ENCODE assay signal across 13 cellular contexts in the genomic region with DNA sequence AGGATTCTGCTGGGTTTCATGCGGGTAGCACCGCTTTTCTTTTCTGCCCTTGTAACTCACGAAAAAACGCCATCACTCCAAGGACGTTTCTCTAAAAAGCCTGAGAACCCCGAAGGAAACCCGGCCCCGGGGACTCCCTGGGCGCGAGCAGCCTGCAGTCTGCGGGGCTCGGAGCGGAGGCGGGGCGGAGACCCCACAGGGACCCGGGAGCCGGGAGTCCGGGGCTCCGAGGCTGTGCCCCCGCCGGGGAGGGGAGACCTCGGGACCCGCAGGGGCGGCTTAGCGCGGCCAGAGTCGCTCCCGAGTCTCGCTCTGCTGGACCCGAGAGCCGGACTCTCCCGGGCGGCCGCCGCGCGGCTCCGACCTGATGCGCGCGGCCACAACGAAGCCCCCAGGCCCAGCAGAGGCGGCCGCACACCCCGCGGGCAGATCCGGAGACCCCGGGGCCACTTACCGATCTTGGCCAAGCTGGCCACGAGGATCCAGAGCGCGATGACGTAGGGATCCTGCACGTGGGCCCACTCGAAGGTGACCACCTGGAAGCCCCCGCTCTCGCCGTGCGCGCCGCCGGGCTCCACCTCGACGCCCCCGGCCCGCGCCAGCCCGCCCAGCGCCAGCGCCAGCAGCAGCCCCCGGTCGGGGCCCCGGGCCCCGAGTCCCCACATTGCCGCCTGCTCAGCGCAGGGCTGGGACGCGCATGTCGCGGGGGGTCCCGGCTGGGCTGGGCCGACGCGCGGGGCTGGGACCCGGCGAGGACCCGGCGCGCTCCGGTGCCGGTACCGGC. TPM values are rescaled to one million over a fixed set of nuclear protein-coding genes. Genes with fewer than 3 reads are reported as not detected.
DNase-seq lines count a peak whose midpoint lies in the region; ATAC-seq and TF ChIP-seq lines count a peak whose summit lies in the region.
"Had no signal": no experiment of that assay in that cellular context is flagged by ENCODE, and none has a peak within 500 bp of the region (broad histone marks: within the 10 kb centered on the region; RNA-seq: fewer than 3 reads in every experiment).

No MANE protein-coding gene starts in this region.

- 0 to 2% methylated on average over 73 to 93 of the region's 93 CpGs for WGBS in heart right ventricle, 2 donors
- 2 to 4% methylated on average over 70 to 91 of the region's 93 CpGs for WGBS in mesodermal cell (ENCODE audit: insufficient coverage in 2 of 2), 2 experiments
- WGBS in upper lobe of left lung, 2 donors: 0 to 9% methylated on average over 6 to 27 of the region's 93 CpGs

- no peak overlapping the region for H3K27ac ChIP-seq in heart right ventricle
- H3K27ac ChIP-seq in right atrium auricular region: no peak overlapping the region
- H3K27ac ChIP-seq in mesodermal cell (ENCODE audit: low read depth, low read length, severe bottlenecking): no peak overlapping the region
- no peak overlapping the region for H3K27ac ChIP-seq in upper lobe of left lung
- H3K27ac ChIP-seq: gastroesophageal sphincter, right lobe of liver had no signal

- no peak for DNase-seq in heart right ventricle
- no peak for DNase-seq in right atrium auricular region (ENCODE audit: low spot score)
- DNase-seq in upper lobe of left lung: peak in 1 of 2 donors; percentile 84
- no peak for DNase-seq in activated effector memory CD4-positive, alpha-beta T cell treated with Interleukin-2 at 50 U/mL for 16 hours
- DNase-seq: activated CD4-positive, alpha-beta T cell treated with anti-CD3 and anti-CD28 coated beads, Interleukin-2, amount 10 ng/mL, durations not matched to agents 7 days and 5 days; cortex of kidney; GDM1; right lobe of liver had no signal

- no peak for TF ChIP-seq POLR2A in upper lobe of left lung (IDR thresholded peaks at IDR 0.05)

- no peaks in the 10 kb centered on the region for H3K36me3 ChIP-seq in heart right ventricle
- no peaks in the 10 kb centered on the region for H3K36me3 ChIP-seq in right atrium auricular region
- H3K36me3 ChIP-seq in mesodermal cell (ENCODE audit: control insufficient read depth, insufficient read depth, low read length): no peaks in the 10 kb centered on the region
- H3K36me3 ChIP-seq in upper lobe of left lung: no peaks in the 10 kb centered on the region
- H3K36me3 ChIP-seq: gastroesophageal sphincter, right lobe of liver had no signal

- peak overlapping the region in 8 of 10 donors; percentile 10 to 36 (median 24) for H3K4me3 ChIP-seq in heart right ventricle
- peak overlapping the region in 1 of 2 donors; percentile 40 for H3K4me3 ChIP-seq in right atrium auricular region
- peak overlapping the region; percentile 21 for H3K4me3 ChIP-seq in mesodermal cell (ENCODE audit: extremely low read depth, insufficient read depth, low read length, poor library complexity, severe bottlenecking)
- H3K4me3 ChIP-seq in upper lobe of left lung: peak overlapping the region in 3 of 4 donors; percentile 6 to 20 (median 11)
- H3K4me3 ChIP-seq: right lobe of liver had no signal

- H3K9me3 ChIP-seq in heart right ventricle (no peaks in the 10 kb centered on the region), right atrium auricular region (no peaks in the 10 kb centered on the region), mesodermal cell (ENCODE audit: control insufficient read depth, low read length) (no peaks in the 10 kb centered on the region), upper lobe of left lung (no peaks in the 10 kb centered on the region)
- H3K9me3 ChIP-seq: gastroesophageal sphincter, right lobe of liver had no signal

- peak overlapping the region in 1 of 5 experiments; percentile 31 for H3K27ac Mint-ChIP-seq in brain
- H3K27ac Mint-ChIP-seq: activated CD4-positive, alpha-beta T cell treated with anti-CD3 and anti-CD28 coated beads, Interleukin-2, amount 10 ng/mL, durations not matched to agents 7 days and 5 days had no signal

- H3K4me1 ChIP-seq in heart right ventricle: peaks cover 0 to 13% (median 8%) of the 10 kb centered on the region in 9 donors
- peaks cover 0 to 14% of the 10 kb centered on the region in 2 donors for H3K4me1 ChIP-seq in right atrium auricular region
- peaks cover 13% of the 10 kb centered on the region for H3K4me1 ChIP-seq in mesodermal cell (ENCODE audit: control insufficient read depth, insufficient read depth, low read length, poor library complexity, severe bottlenecking)
- H3K4me1 ChIP-seq in upper lobe of left lung: peaks cover 11 to 37% (median 17%) of the 10 kb centered on the region in 4 donors

- intact Hi-C loops in heart right ventricle (cut with DNase I): no loop called here

- H3K9me3 Mint-ChIP-seq in brain: peaks cover 0 to 15% (median 0%) of the 10 kb centered on the region in 5 experiments
- H3K9me3 Mint-ChIP-seq: activated CD4-positive, alpha-beta T cell treated with anti-CD3 and anti-CD28 coated beads, Interleukin-2, amount 10 ng/mL, durations not matched to agents 7 days and 5 days had no signal

- TF ChIP-seq EP300 in upper lobe of left lung (IDR thresholded peaks at IDR 0.05): no peak

- ATAC-seq in heart right ventricle (no peak), upper lobe of left lung (ENCODE audit: low FRiP score in 2 of 2) (no peak), GM18909 (IDR thresholded peaks at IDR 0.05; ENCODE audit: poor library complexity, unreplicated experiment) (no peak), GM21723 (IDR thresholded peaks at IDR 0.05; ENCODE audit: unreplicated experiment) (no peak)
- ATAC-seq: gastroesophageal sphincter, right lobe of liver had no signal

- H3K27me3 ChIP-seq in heart right ventricle: peaks cover 21 to 100% (median 98%) of the 10 kb centered on the region in 7 donors
- peaks cover 11 to 25% of the 10 kb centered on the region in 2 donors for H3K27me3 ChIP-seq in right atrium auricular region
- H3K27me3 ChIP-seq in upper lobe of left lung: peaks cover 0 to 63% (median 31%) of the 10 kb centered on the region in 4 donors

- no peaks in the 10 kb centered on the region for H3K36me3 Mint-ChIP-seq in brain

- H3K27me3 Mint-ChIP-seq in brain: peaks cover 74% of the 10 kb centered on the region

- H3K4me3 Mint-ChIP-seq in brain: peak overlapping the region; percentile 74 to 80 (median 78)
- H3K4me3 Mint-ChIP-seq: activated CD4-positive, alpha-beta T cell treated with anti-CD3 and anti-CD28 coated beads, Interleukin-2, amount 10 ng/mL, durations not matched to agents 7 days and 5 days had no signal

- H3K4me1 Mint-ChIP-seq in brain: peaks cover 21% of the 10 kb centered on the region

- no peak for TF ChIP-seq CTCF in heart right ventricle (IDR thresholded peaks at IDR 0.05)
- no peak for TF ChIP-seq CTCF in right atrium auricular region (IDR thresholded peaks at IDR 0.05)
- TF ChIP-seq CTCF in brain (conservative IDR thresholded peaks at IDR 0.05): no peak
- TF ChIP-seq CTCF in upper lobe of left lung (IDR thresholded peaks at IDR 0.05): no peak

RNA-seq across cellular contexts. Expression of a gene that starts 0.4 kb away (rescaled TPM):
- total RNA-seq in heart right ventricle (1 to 10 TPM in 7 of 10 donors, under 1 TPM in 3; 0.53 to 1.5 (median 1.1) TPM), right atrium auricular region (1 to 10 TPM; 1.8 to 2.3 TPM), upper lobe of left lung (1 to 10 TPM; 1.0 to 4.1 (median 1.9) TPM)
- polyA plus RNA-seq in heart right ventricle (under 1 TPM; 0.59 to 0.64 TPM), brain (ENCODE audit: insufficient read depth, low read depth, low replicate concordance) (19.5 TPM)
- polyA plus RNA-seq in mesodermal cell (2013, experiment 1 of 2): 1.1 TPM
- polyA plus RNA-seq in mesodermal cell (2013, experiment 2 of 2): 0.86 TPM
